ENCODE assay signal across 8 cellular contexts in genomic region chr20:46088409-46089075, GRCh38. TPM values are rescaled to one million over a fixed set of nuclear protein-coding genes. Genes with fewer than 3 reads are reported as not detected.
DNase-seq lines count a peak whose midpoint lies in the region; ATAC-seq and TF ChIP-seq lines count a peak whose summit lies in the region.

No MANE protein-coding gene starts in this region.

- H3K36me3 ChIP-seq in HCT116 (ENCODE audit: control insufficient read depth in 1 of 2, insufficient read depth in 2 of 2, low read length in 2 of 2) (no peaks in the 10 kb centered on the region), iPS-15b (ENCODE audit: control insufficient read depth, insufficient read depth, low read length) (no peaks in the 10 kb centered on the region), spleen (peaks cover 0 to 5% (median 0%) of the 10 kb centered on the region in 6 donors)

- TSS peak; percentile 39 for BruUV-seq in HCT116 (replicated peaks; lab: Mats Ljungman, UMichigan)

- intact Hi-C loops in HCT116 (cut with micrococcal nuclease) (no loop called here), spleen (cut with DNase I; ENCODE audit: low total_unique reads) (loop anchor here (10.0 kb wide), 1 partner anchor 64 kb away; the partner anchor contains the start of gene SLC12A5)

- peaks cover 60% of the 10 kb centered on the region for H3K79me2 ChIP-seq in HCT116 (ENCODE audit: insufficient read depth, low read length)

- H3K27me3 ChIP-seq in HCT116 (ENCODE audit: insufficient read depth, low read length) (no peaks in the 10 kb centered on the region), iPS-15b (ENCODE audit: control insufficient read depth, insufficient read depth, low read length) (peaks cover 17% of the 10 kb centered on the region), spleen (replicated peaks in 1 of 7) (no peaks in the 10 kb centered on the region)

- H3K9me2 ChIP-seq in HCT116 (ENCODE audit: insufficient read depth): no peaks in the 10 kb centered on the region

- no peak for TF ChIP-seq RAD21 in HCT116 (IDR thresholded peaks at IDR 0.05; ENCODE audit: low read depth)

- no peaks in the 10 kb centered on the region for H3K9me3 Mint-ChIP-seq in activated naive CD4-positive, alpha-beta T cell treated with anti-CD3 and anti-CD28 coated beads, Interleukin-2, amount 50 U/mL, for 72 hours

- peak overlapping the region; percentile 79 for H3K4me2 ChIP-seq in HCT116 (ENCODE audit: low read length)

- RAD21 ChIA-PET in HCT116 (lab: Charles Lee; ENCODE audit: low non-redundant PET in 1 of 2, low total read pairs in 2 of 2, uncharacterized antibody in 2 of 2, unreplicated experiment in 2 of 2): no interaction called here

- H3K27ac Mint-ChIP-seq in activated naive CD4-positive, alpha-beta T cell treated with anti-CD3 and anti-CD28 coated beads, Interleukin-2, amount 50 U/mL, for 72 hours: peak overlapping the region; percentile 92 to 93

- WGBS in spleen, 5 donors: 9 to 18% (median 14%) methylated on average over 10 of the region's 10 CpGs

- H4K20me1 ChIP-seq in HCT116 (ENCODE audit: insufficient read depth): peaks cover 29% of the 10 kb centered on the region; the same call in 1 of the 2 replicates

- H3K36me3 Mint-ChIP-seq in activated naive CD4-positive, alpha-beta T cell treated with anti-CD3 and anti-CD28 coated beads, Interleukin-2, amount 50 U/mL, for 72 hours: peaks cover 0 to 4% of the 10 kb centered on the region in 2 donors

- ATAC-seq in HCT116 (no peak), HG02938 (IDR thresholded peaks at IDR 0.05; ENCODE audit: unreplicated experiment) (no peak)
- no peak for ATAC-seq in activated naive CD4-positive, alpha-beta T cell treated with anti-CD3 and anti-CD28 coated beads, Interleukin-2, amount 50 U/mL, for 72 hours

- H3K4me1 ChIP-seq in HCT116 (ENCODE audit: control insufficient read depth in 1 of 2, insufficient read depth in 2 of 2, low read length in 2 of 2) (peaks cover 28 to 50% of the 10 kb centered on the region in 2 experiments), iPS-15b (ENCODE audit: control insufficient read depth, insufficient read depth, low read length) (peaks cover 3% of the 10 kb centered on the region), spleen (peaks cover 44 to 65% (median 63%) of the 10 kb centered on the region in 6 donors)

- H2AFZ ChIP-seq in HCT116 (ENCODE audit: low read depth, low read length, poor library complexity, severe bottlenecking): no peak overlapping the region

- H3K27ac ChIP-seq in HCT116 (ENCODE audit: low read depth, low read length): peak overlapping the region; percentile 95
- peak overlapping the region; percentile 96 to 99 (median 99) for H3K27ac ChIP-seq in spleen

- DNase-seq in AG20443 (ENCODE audit: low spot score) (peak; percentile 26), HCT116 (ENCODE audit: low read depth, low spot score) (no peak), spleen (no peak), NCI-H1694 (lab: John Stamatoyannopoulos, UW) (no peak), mesenteric fat pad (ENCODE audit: low spot score) (no peak)
- no peak for DNase-seq in activated naive CD4-positive, alpha-beta T cell treated with anti-CD3 and anti-CD28 coated beads, Interleukin-2, amount 50 U/mL, for 72 hours (ENCODE audit: low spot score in 2 of 2)

- H3K9ac ChIP-seq in HCT116 (ENCODE audit: low read length) (peak overlapping the region; percentile 92), iPS-15b (ENCODE audit: low read depth, low read length) (peak overlapping the region; percentile 90)

- TF ChIP-seq POLR2A in HCT116 (IDR thresholded peaks at IDR 0.05; ENCODE audit: borderline replicate concordance, extremely low read depth, insufficient read depth, insufficient read length): no peak
- no peak for TF ChIP-seq POLR2A in spleen (IDR thresholded peaks at IDR 0.05)

- H3K9me3 ChIP-seq in HCT116 (ENCODE audit: control insufficient read depth in 1 of 2, insufficient read depth in 1 of 2, low read depth in 1 of 2, low read length in 2 of 2): no peaks in the 10 kb centered on the region
- H3K9me3 ChIP-seq in iPS-15b (ENCODE audit: control insufficient read depth, insufficient read depth, low read length): no peaks in the 10 kb centered on the region
- H3K9me3 ChIP-seq in spleen: no peaks in the 10 kb centered on the region

- 0 out of 6 replicates have a peak, but pooled peaks of 1 of the 3 experiments have one; percentile 2 for TF ChIP-seq CTCF in HCT116 (IDR thresholded peaks at IDR 0.05 in 2 of 3, conservative IDR thresholded peaks at IDR 0.05 in 1 of 3; ENCODE audit: borderline replicate concordance in 1 of 3, insufficient read depth in 1 of 3, low read depth in 2 of 3, low read length in 2 of 3)
- no peak for TF ChIP-seq CTCF in spleen (IDR thresholded peaks at IDR 0.05 in 8 of 11, conservative IDR thresholded peaks at IDR 0.05 in 3 of 11)

- CTCF ChIA-PET in HCT116 (lab: Charles Lee): interaction anchor here (1.6 to 2.4 kb wide), 2 partner anchors 74 to 119 kb away, joined by 4 to 12 read pairs; no protein-coding TSS in a partner anchor

- POLR2A ChIA-PET in HCT116 (lab: Charles Lee): interaction anchor here (1.2 kb wide), 1 partner anchor 275 kb away, joined by 3 read pairs; no protein-coding TSS in a partner anchor

- H3K4me3 ChIP-seq in HCT116 (replicated peaks in 1 of 2; ENCODE audit: low read depth in 1 of 2, low read length in 2 of 2) (peak overlapping the region; percentile 84 to 93), iPS-15b (ENCODE audit: low read depth, low read length) (peak overlapping the region; percentile 89), spleen (peak overlapping the region; percentile 66 to 94 (median 74))

TF ChIP-seq in HCT116, 20 proteins besides CTCF, POLR2A, EP300 and RAD21 (continues in another document):
- TF ChIP-seq EZH2 (IDR thresholded peaks at IDR 0.05) (no peak), EGR1 (IDR thresholded peaks at IDR 0.05; ENCODE audit: low read depth) (no peak), TCF7L2 (IDR thresholded peaks at IDR 0.05; ENCODE audit: borderline replicate concordance, extremely low read depth, insufficient read depth, insufficient read length) (no peak), ZFX (IDR thresholded peaks at IDR 0.05) (no peak), JUND (IDR thresholded peaks at IDR 0.05) (no peak), CEBPB (IDR thresholded peaks at IDR 0.05; ENCODE audit: low read depth) (no peak), EZH2phosphoT487 (IDR thresholded peaks at IDR 0.05; ENCODE audit: borderline replicate concordance) (no peak), SRF (IDR thresholded peaks at IDR 0.05; ENCODE audit: low read depth) (no peak), CBX3 (IDR thresholded peaks at IDR 0.05; ENCODE audit: low read depth) (no peak), ELF1 (IDR thresholded peaks at IDR 0.05; ENCODE audit: borderline replicate concordance, low read depth) (no peak), ZBTB33 (IDR thresholded peaks at IDR 0.05; ENCODE audit: extremely low read depth, insufficient replicate concordance, low read length) (no peak)
- TF ChIP-seq, protein P1, sequence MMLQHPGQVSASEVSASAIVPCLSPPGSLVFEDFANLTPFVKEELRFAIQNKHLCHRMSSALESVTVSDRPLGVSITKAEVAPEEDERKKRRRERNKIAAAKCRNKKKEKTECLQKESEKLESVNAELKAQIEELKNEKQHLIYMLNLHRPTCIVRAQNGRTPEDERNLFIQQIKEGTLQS (IDR thresholded peaks at IDR 0.05): no peak

RNA-seq across cellular contexts. Expression of gene NCOA5, which starts 1.2 kb away (rescaled TPM):
- total RNA-seq in HCT116 (2021; ENCODE audit: unreplicated experiment) (31.6 TPM), spleen (10 to 100 TPM; 27.3 to 33.2 (median 29.2) TPM), mesenteric fat pad (23.3 TPM)
- 10.8 and 17.9 TPM in 2 replicates for polyA plus RNA-seq in HCT116 (2012)
- total RNA-seq in activated naive CD4-positive, alpha-beta T cell treated with anti-CD3 and anti-CD28 coated beads, Interleukin-2, amount 50 U/mL, for 72 hours: 10 to 100 TPM in 1 of 2 donors, 1 to 10 TPM in 1; 2.2 to 15.2 TPM
- 10 to 100 TPM; 14.3 to 22.3 (median 16.6) TPM for polyA plus RNA-seq in spleen

RNA-seq across cellular contexts. Expression of gene CD40, which starts 29.6 kb away (rescaled TPM):
- total RNA-seq in HCT116 (2021; ENCODE audit: unreplicated experiment) (21.3 TPM), spleen (10 to 100 TPM; 30.7 to 70.3 (median 44.2) TPM), mesenteric fat pad (17.3 TPM)
- 29.4 and 30.2 TPM in 2 replicates for polyA plus RNA-seq in HCT116 (2012)
- total RNA-seq in activated naive CD4-positive, alpha-beta T cell treated with anti-CD3 and anti-CD28 coated beads, Interleukin-2, amount 50 U/mL, for 72 hours: 10 to 100 TPM in 1 of 2 donors, 1 to 10 TPM in 1; 8.8 to 10.0 TPM
- 100 to 1,000 TPM in 1 of 3 donors, 10 to 100 TPM in 2; 66.1 to 108 (median 68.7) TPM for polyA plus RNA-seq in spleen

RNA-seq across cellular contexts. Expression of gene SLC12A5, which starts 59.5 kb away (rescaled TPM):
- total RNA-seq in HCT116 (2021; ENCODE audit: unreplicated experiment): 1.9 TPM
- 0.51 and 1.6 TPM in 2 replicates for polyA plus RNA-seq in HCT116 (2012)
- total RNA-seq in activated naive CD4-positive, alpha-beta T cell treated with anti-CD3 and anti-CD28 coated beads, Interleukin-2, amount 50 U/mL, for 72 hours: under 1 TPM; 0.34 to 0.66 TPM
- total RNA-seq in spleen: 1 to 10 TPM in 5 of 7 donors, under 1 TPM in 2; 0.20 to 4.0 (median 2.5) TPM
- 1 to 10 TPM; 1.8 to 8.7 (median 4.1) TPM for polyA plus RNA-seq in spleen
- 1.7 TPM for total RNA-seq in mesenteric fat pad
